11 cellular contexts compared by ENCODE assay signal in the genomic region with DNA sequence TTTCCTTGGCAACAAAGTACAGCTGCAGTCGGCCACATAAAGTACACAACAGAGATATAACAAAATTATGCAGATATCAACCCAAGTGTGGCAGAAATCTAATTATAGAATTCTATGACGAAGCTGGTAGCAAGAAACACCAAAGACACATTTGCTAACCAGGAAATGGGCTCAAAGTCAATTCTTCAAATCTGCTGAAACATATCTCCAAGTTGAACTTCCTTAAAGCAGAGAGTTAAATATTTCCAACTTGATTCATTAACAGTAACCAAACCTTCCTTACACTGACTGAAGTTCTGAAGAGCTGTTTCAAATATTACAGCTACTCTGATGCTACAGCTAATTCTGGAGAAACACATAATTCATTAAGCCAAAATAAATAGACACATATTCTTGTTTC.
DNase-seq lines count a peak whose midpoint lies in the region; ATAC-seq, FAIRE-seq and TF ChIP-seq lines count a peak whose summit lies in the region.
"Had no signal": no experiment of that assay in that cellular context is flagged by ENCODE, and none has a peak within 500 bp of the region (broad histone marks: within the 10 kb centered on the region; RNA-seq: fewer than 3 reads in every experiment).

No MANE protein-coding gene starts in this region.

- TF ChIP-seq EP300 in tibial nerve (IDR thresholded peaks at IDR 0.05), result peak in 1 of 2 donors; percentile 41

- H3K9me3 ChIP-seq in astrocyte (ENCODE audit: insufficient read depth, low read depth, low read length), result no peaks in the 10 kb centered on the region
- H3K9me3 ChIP-seq in tibial nerve, result no peaks in the 10 kb centered on the region

- ATAC-seq in activated T-cell treated with anti-CD3 and anti-CD28 coated beads, Interleukin-2, amount 50 U/mL, for 72 hours (replicated peaks in 1 of 2), result no peak
- no peak for ATAC-seq in activated T-cell treated with anti-CD3 and anti-CD28 coated beads, Interleukin-2, amount 50 U/mL, for 4 hours
- ATAC-seq in HG03442 (IDR thresholded peaks at IDR 0.05; ENCODE audit: unreplicated experiment), result no peak

- DNase-seq in activated T-cell treated with anti-CD3 and anti-CD28 coated beads, Interleukin-2, amount 50 U/mL, for 72 hours, result no peak
- no peak for DNase-seq in activated T-cell treated with anti-CD3 and anti-CD28 coated beads, Interleukin-2, amount 50 U/mL, for 4 hours
- peak; percentile 85 for DNase-seq in astrocyte (ENCODE audit: low read depth)
- peak; percentile 52 for DNase-seq in kidney glomerular epithelial cell (lab: John Stamatoyannopoulos, UW)
- DNase-seq in tibial nerve (ENCODE audit: low spot score in 2 of 2), result no peak
- DNase-seq in KBM-7, result no peak
- no peak for DNase-seq in GM10266 (ENCODE audit: extremely low spot score)
- DNase-seq: activated T-cell treated with anti-CD3 and anti-CD28 coated beads, Interleukin-2, amount 50 U/mL, for 48 hours; PC-3; stimulated activated CD4-positive, alpha-beta T cell treated with anti-CD3 and anti-CD28 coated beads, Interleukin-4, amount 100 ng/mL, for 24 hours had no signal

- peaks cover 7 to 45% of the 10 kb centered on the region in 2 donors for H3K36me3 Mint-ChIP-seq in activated T-cell treated with anti-CD3 and anti-CD28 coated beads, Interleukin-2, amount 50 U/mL, for 72 hours (ENCODE audit: insufficient read depth in 2 of 2)
- H3K36me3 Mint-ChIP-seq in activated T-cell treated with anti-CD3 and anti-CD28 coated beads, Interleukin-2, amount 50 U/mL, for 4 hours (ENCODE audit: insufficient read depth), result peaks cover 41% of the 10 kb centered on the region
- H3K36me3 Mint-ChIP-seq in astrocyte (ENCODE audit: low read depth, unreplicated experiment), result peaks cover 16% of the 10 kb centered on the region

- TF ChIP-seq POLR2A in tibial nerve (IDR thresholded peaks at IDR 0.05), result no peak

- H3K4me1 ChIP-seq in astrocyte (ENCODE audit: insufficient read depth, low read length) (peaks cover 5% of the 10 kb centered on the region), tibial nerve (peaks cover 0 to 43% (median 15%) of the 10 kb centered on the region in 4 donors)

- H3K9me3 Mint-ChIP-seq in activated T-cell treated with anti-CD3 and anti-CD28 coated beads, Interleukin-2, amount 50 U/mL, for 72 hours, result no peaks in the 10 kb centered on the region
- H3K9me3 Mint-ChIP-seq in activated T-cell treated with anti-CD3 and anti-CD28 coated beads, Interleukin-2, amount 50 U/mL, for 4 hours, result no peaks in the 10 kb centered on the region
- H3K9me3 Mint-ChIP-seq in astrocyte (ENCODE audit: unreplicated experiment), result no peaks in the 10 kb centered on the region

- WGBS in tibial nerve, 2 donors, result 40 to 42% methylated on average over 2 of the region's 2 CpGs

- in situ Hi-C loops in KBM-7 (cut with MboI; ENCODE audit: low pct_unique_long_range_greater_than_20kb, low sequenced_read_pairs), result no loop called here

- no peak overlapping the region for H3K4me2 ChIP-seq in astrocyte (ENCODE audit: low read length)

- no peak for FAIRE-seq in astrocyte (lab: Jason Lieb, UNC)

- H3K4me3 ChIP-seq in astrocyte (ENCODE audit: insufficient read depth, low read depth, low read length), result no peak overlapping the region
- H3K4me3 ChIP-seq in tibial nerve, result no peak overlapping the region

- H3K27me3 ChIP-seq in astrocyte (ENCODE audit: insufficient read depth, low read length) (no peaks in the 10 kb centered on the region), tibial nerve (no peaks in the 10 kb centered on the region)

- peaks cover 74% of the 10 kb centered on the region for H3K79me2 ChIP-seq in astrocyte (ENCODE audit: insufficient read depth, low read length)

- H3K27me3 Mint-ChIP-seq in activated T-cell treated with anti-CD3 and anti-CD28 coated beads, Interleukin-2, amount 50 U/mL, for 72 hours (ENCODE audit: low read depth), result no peaks in the 10 kb centered on the region
- no peaks in the 10 kb centered on the region for H3K27me3 Mint-ChIP-seq in activated T-cell treated with anti-CD3 and anti-CD28 coated beads, Interleukin-2, amount 50 U/mL, for 4 hours (ENCODE audit: low read depth)
- H3K27me3 Mint-ChIP-seq in astrocyte (ENCODE audit: low read depth, unreplicated experiment), result no peaks in the 10 kb centered on the region

- H3K27ac ChIP-seq in astrocyte (ENCODE audit: low read depth, low read length) (no peak overlapping the region), tibial nerve (peak overlapping the region in 3 of 4 donors; percentile 29 to 38 (median 31))

- H3K4me3 Mint-ChIP-seq in activated T-cell treated with anti-CD3 and anti-CD28 coated beads, Interleukin-2, amount 50 U/mL, for 72 hours, result no peak overlapping the region
- no peak overlapping the region for H3K4me3 Mint-ChIP-seq in activated T-cell treated with anti-CD3 and anti-CD28 coated beads, Interleukin-2, amount 50 U/mL, for 4 hours
- peak overlapping the region; percentile 54 for H3K4me3 Mint-ChIP-seq in astrocyte (ENCODE audit: unreplicated experiment)

- no peak for TF ChIP-seq CTCF in astrocyte (IDR thresholded peaks at IDR 0.05; ENCODE audit: insufficient read depth, low read depth, low read length)
- TF ChIP-seq CTCF in tibial nerve (IDR thresholded peaks at IDR 0.05), result no peak
- no peak for TF ChIP-seq CTCF in GM10266 (IDR thresholded peaks at IDR 0.05; ENCODE audit: control insufficient read depth, insufficient read depth, low read depth, missing control alignments)

- no peak overlapping the region for H3K9ac ChIP-seq in astrocyte (ENCODE audit: low read length)

- H3K36me3 ChIP-seq in astrocyte (ENCODE audit: insufficient read depth, low read length), result peaks cover 35% of the 10 kb centered on the region
- peaks cover 0 to 35% (median 0%) of the 10 kb centered on the region in 3 donors for H3K36me3 ChIP-seq in tibial nerve

- peaks cover 88% of the 10 kb centered on the region for H4K20me1 ChIP-seq in astrocyte (ENCODE audit: insufficient read depth, low read length)

- no peak overlapping the region for H2AFZ ChIP-seq in astrocyte (ENCODE audit: low read depth, low read length)

- peaks cover 37% of the 10 kb centered on the region for H3K4me1 Mint-ChIP-seq in activated T-cell treated with anti-CD3 and anti-CD28 coated beads, Interleukin-2, amount 50 U/mL, for 72 hours (ENCODE audit: low read depth)
- peaks cover 29% of the 10 kb centered on the region for H3K4me1 Mint-ChIP-seq in activated T-cell treated with anti-CD3 and anti-CD28 coated beads, Interleukin-2, amount 50 U/mL, for 4 hours (ENCODE audit: low read depth)
- H3K4me1 Mint-ChIP-seq in astrocyte (ENCODE audit: low read depth, unreplicated experiment), result peaks cover 35% of the 10 kb centered on the region

- peak overlapping the region; percentile 95 for H3K27ac Mint-ChIP-seq in activated T-cell treated with anti-CD3 and anti-CD28 coated beads, Interleukin-2, amount 50 U/mL, for 72 hours
- no peak overlapping the region for H3K27ac Mint-ChIP-seq in astrocyte (ENCODE audit: unreplicated experiment)

Comparison
In these comparisons a context has a peak if more than half of its experiments do, and no peak if none do; other contexts are left out.
1. DNase-seq: peak in astrocyte (single experiment) and kidney glomerular epithelial cell (single experiment); none in activated T-cell treated with anti-CD3 and anti-CD28 coated beads, Interleukin-2, amount 50 U/mL, for 72 hours (0 of 2), activated T-cell treated with anti-CD3 and anti-CD28 coated beads, Interleukin-2, amount 50 U/mL, for 4 hours (single experiment), tibial nerve (0 of 2), KBM-7 (single experiment) and GM10266 (single experiment).